In genomic region chr9:110559869-110560268, GRCh38 we compare ENCODE assay signal across 17 cellular contexts. TPM values are rescaled to one million over a fixed set of nuclear protein-coding genes. Genes with fewer than 3 reads are reported as not detected.
A peak's percentile ranks its signal among the peaks of the same experiment; 100 is the strongest.
DNase-seq lines count a peak whose midpoint lies in the region; ATAC-seq, FAIRE-seq and TF ChIP-seq lines count a peak whose summit lies in the region.
"Had no signal": no experiment of that assay in that cellular context is flagged by ENCODE, and none has a peak within 500 bp of the region (broad histone marks: within the 10 kb centered on the region; RNA-seq: fewer than 3 reads in every experiment).

No MANE protein-coding gene starts in this region.

- H3K4me3 Mint-ChIP-seq in chondrocyte (ENCODE audit: unreplicated experiment) = no peak overlapping the region
- H3K4me3 Mint-ChIP-seq: CD8-positive, alpha-beta memory T cell; HFFc6 had no signal

- H3K27ac Mint-ChIP-seq in chondrocyte (ENCODE audit: unreplicated experiment) = no peak overlapping the region
- H3K27ac Mint-ChIP-seq: CD8-positive, alpha-beta memory T cell; HFFc6 had no signal

- intact Hi-C loops in kidney (cut with DNase I) = no loop called here

- H3K18ac ChIP-seq in mesendoderm (ENCODE audit: low read length) = no peak overlapping the region

- H3K56ac ChIP-seq in mesendoderm (ENCODE audit: low read length) = no peak overlapping the region

- no peaks in the 10 kb centered on the region for H3K27me3 Mint-ChIP-seq in chondrocyte (ENCODE audit: low read depth)

- no peak overlapping the region for H3K4me3 ChIP-seq in RWPE2 (ENCODE audit: severe bottlenecking)
- H3K4me3 ChIP-seq in choroid plexus epithelial cell (ENCODE audit: low read depth, low read length) = no peak overlapping the region
- no peak overlapping the region for H3K4me3 ChIP-seq in kidney (ENCODE audit: low read length in 2 of 2)
- no peak overlapping the region for H3K4me3 ChIP-seq in mesendoderm (ENCODE audit: low read length)
- H3K4me3 ChIP-seq: BLaER1, HAP-1, K562 had no signal

- no peak overlapping the region for H3K4ac ChIP-seq in mesendoderm (ENCODE audit: low read depth, low read length)

- H2BK5ac ChIP-seq in mesendoderm (ENCODE audit: low read length) = no peak overlapping the region

- H3K9ac ChIP-seq in kidney (ENCODE audit: low read length in 2 of 2) (no peak overlapping the region), mesendoderm (ENCODE audit: low read length) (no peak overlapping the region)
- H3K9ac ChIP-seq: BLaER1 had no signal

- no peaks in the 10 kb centered on the region for H3K36me3 Mint-ChIP-seq in chondrocyte (ENCODE audit: low read depth)
- H3K36me3 Mint-ChIP-seq: CD8-positive, alpha-beta memory T cell had no signal

- H2BK15ac ChIP-seq in mesendoderm (replicated peaks; ENCODE audit: low read depth) = no peak overlapping the region

- no peak overlapping the region for H2BK120ac ChIP-seq in mesendoderm (ENCODE audit: low read depth, low read length)

- no peak overlapping the region for H4K5ac ChIP-seq in mesendoderm (ENCODE audit: low read length)

- peak; percentile 13 for FAIRE-seq in kidney (lab: Jason Lieb, UNC)
- FAIRE-seq: GM12891, H1, K562 had no signal

- DNase-seq in HS-5 (ENCODE audit: low read depth) = peak; percentile 70
- no peak for DNase-seq in RWPE2 (ENCODE audit: low spot score)
- peak; percentile 53 for DNase-seq in choroid plexus epithelial cell (ENCODE audit: low read depth)
- no peak for DNase-seq in kidney
- DNase-seq in activated CD8-positive, alpha-beta memory T cell treated with anti-CD3 and anti-CD28 coated beads, Interleukin-2, amount 50 U/mL, for 4 hours = no peak
- DNase-seq in chondrocyte (ENCODE audit: low spot score) = no peak
- no peak for DNase-seq in mesendoderm
- DNase-seq in NCI-H82 treated with DMSO at 0.1 percent for 48 hours (lab: John Stamatoyannopoulos, UW; ENCODE audit: unreplicated experiment) = no peak
- DNase-seq: AML-193; CD8-positive, alpha-beta memory T cell; DMS53; HFFc6 had no signal

- peak; percentile 75 for ATAC-seq in RWPE2 (ENCODE audit: low read depth)
- ATAC-seq: K562 had no signal

- no peak overlapping the region for H2AK5ac ChIP-seq in mesendoderm (ENCODE audit: low read length)

- no peaks in the 10 kb centered on the region for H3K79me1 ChIP-seq in mesendoderm (ENCODE audit: low read length)

- H3K27ac ChIP-seq in RWPE2 (ENCODE audit: poor library complexity, severe bottlenecking) (peak overlapping the region; percentile 35), kidney (ENCODE audit: low read depth in 2 of 2, low read length in 2 of 2) (no peak overlapping the region), mesendoderm (ENCODE audit: low read depth, low read length) (no peak overlapping the region)
- H3K27ac ChIP-seq: BLaER1 had no signal

- H3K4me1 ChIP-seq in RWPE2 (ENCODE audit: insufficient read depth, poor library complexity, severe bottlenecking) = peaks cover 14% of the 10 kb centered on the region
- H3K4me1 ChIP-seq in kidney (ENCODE audit: control insufficient read depth in 1 of 2, insufficient read depth in 1 of 2, low read depth in 1 of 2, low read length in 2 of 2) = no peaks in the 10 kb centered on the region
- H3K4me1 ChIP-seq in mesendoderm (ENCODE audit: control insufficient read depth, low read depth, low read length) = no peaks in the 10 kb centered on the region
- H3K4me1 ChIP-seq: BLaER1, HAP-1 had no signal

- no peaks in the 10 kb centered on the region for H3K79me2 ChIP-seq in mesendoderm (ENCODE audit: control insufficient read depth, insufficient read depth, low read length)

- H3K27me3 ChIP-seq in RWPE2 (ENCODE audit: insufficient read depth, poor library complexity, severe bottlenecking) (no peaks in the 10 kb centered on the region), mesendoderm (ENCODE audit: insufficient read depth, low read length, poor library complexity) (no peaks in the 10 kb centered on the region)
- H3K27me3 ChIP-seq: BLaER1 had no signal

- H3K4me2 ChIP-seq in mesendoderm (ENCODE audit: low read length) = no peak overlapping the region
- H3K4me2 ChIP-seq: BLaER1 had no signal

- H3K36me3 ChIP-seq in RWPE2 (ENCODE audit: low read depth) (no peaks in the 10 kb centered on the region), kidney (ENCODE audit: control insufficient read depth in 1 of 2, insufficient read depth in 2 of 2, low read length in 2 of 2) (no peaks in the 10 kb centered on the region), mesendoderm (ENCODE audit: control insufficient read depth, insufficient read depth, low read length) (no peaks in the 10 kb centered on the region)
- H3K36me3 ChIP-seq: BLaER1, HAP-1 had no signal

- H3K4me1 Mint-ChIP-seq in chondrocyte (ENCODE audit: low read depth) = peaks cover 19% of the 10 kb centered on the region
- H3K4me1 Mint-ChIP-seq: CD8-positive, alpha-beta memory T cell had no signal

- H3K9me3 Mint-ChIP-seq in chondrocyte (ENCODE audit: low read depth) = peaks cover 2% of the 10 kb centered on the region
- H3K9me3 Mint-ChIP-seq: HFFc6 had no signal

- WGBS in mesendoderm (ENCODE audit: extremely low coverage, insufficient coverage, low lambda C conversion rate) = no CpG with 5 or more reads among the region's 1 CpG

- H3K9me3 ChIP-seq in RWPE2 (ENCODE audit: severe bottlenecking) (no peaks in the 10 kb centered on the region), kidney (ENCODE audit: control insufficient read depth in 1 of 2, low read length in 2 of 2) (peaks cover 0 to 2% of the 10 kb centered on the region in 2 donors)
- H3K9me3 ChIP-seq: BLaER1, HAP-1 had no signal

- H3K23ac ChIP-seq in mesendoderm (ENCODE audit: low read length) = no peak overlapping the region

- H4K8ac ChIP-seq in mesendoderm (ENCODE audit: low read depth, low read length) = no peak overlapping the region

- TF ChIP-seq CTCF in RWPE2 (IDR thresholded peaks at IDR 0.05; ENCODE audit: poor library complexity, severe bottlenecking) = no peak
- no peak for TF ChIP-seq CTCF in choroid plexus epithelial cell (conservative IDR thresholded peaks at IDR 0.05; ENCODE audit: low read depth, low read length)
- no peak for TF ChIP-seq CTCF in kidney (IDR thresholded peaks at IDR 0.05; ENCODE audit: borderline replicate concordance, extremely low read depth, insufficient read depth)
- TF ChIP-seq CTCF in chondrocyte (IDR thresholded peaks at IDR 0.05) = no peak

RNA-seq across cellular contexts. Expression of gene SVEP1, which starts 19.7 kb away (rescaled TPM):
- 19.3 TPM for total RNA-seq in kidney
- polyA plus RNA-seq in kidney (ENCODE audit: insufficient read depth, low read depth, low replicate concordance) = 1.1 TPM
- 0.72 to 2.0 TPM (median 0.90 TPM) in 3 replicates for total RNA-seq in chondrocyte
- 0.21 TPM for polyA plus RNA-seq in mesendoderm (2013, experiment 1 of 2)
- polyA plus RNA-seq in mesendoderm (2013, experiment 2 of 2) = 0.20 TPM
- total RNA-seq: CD8-positive, alpha-beta memory T cell had no signal
- polyA plus RNA-seq: CD8-positive, alpha-beta memory T cell had no signal

Comparison
In these comparisons a context has a peak if more than half of its experiments do, and no peak if none do; other contexts are left out.
1. DNase-seq: peak in HS-5 (single experiment) and choroid plexus epithelial cell (single experiment); none in RWPE2 (single experiment), kidney (single experiment), activated CD8-positive, alpha-beta memory T cell treated with anti-CD3 and anti-CD28 coated beads, Interleukin-2, amount 50 U/mL, for 4 hours (single experiment), chondrocyte (single experiment), mesendoderm (single experiment) and NCI-H82 treated with DMSO at 0.1 percent for 48 hours (single experiment).